In genomic region chr6:109332748-109333147, GRCh38 we compare ENCODE assay signal across 26 cellular contexts. TPM values are rescaled to one million over a fixed set of nuclear protein-coding genes. Genes with fewer than 3 reads are reported as not detected.
DNase-seq lines count a peak whose midpoint lies in the region; ATAC-seq, FAIRE-seq and TF ChIP-seq lines count a peak whose summit lies in the region.
"Had no signal": no experiment of that assay in that cellular context is flagged by ENCODE, and none has a peak within 500 bp of the region (broad histone marks: within the 10 kb centered on the region; RNA-seq: fewer than 3 reads in every experiment).

No MANE protein-coding gene starts in this region.

- H3K9me3 ChIP-seq in HepG2 (ENCODE audit: low read length) (no peaks in the 10 kb centered on the region), upper lobe of right lung (no peaks in the 10 kb centered on the region)
- H3K9me3 ChIP-seq: suprapubic skin had no signal

- no peak overlapping the region for H3K27ac Mint-ChIP-seq in endothelial cell (ENCODE audit: unreplicated experiment)
- H3K27ac Mint-ChIP-seq: mesothelial cell of epicardium, neural progenitor cell had no signal

- H4K20me1 ChIP-seq in HepG2 (ENCODE audit: insufficient read depth, low read length): no peaks in the 10 kb centered on the region

- TF ChIP-seq EP300 in HepG2 (IDR thresholded peaks at IDR 0.05; ENCODE audit: low read depth in 2 of 2, low read length in 2 of 2) (no peak), HepG2 (CRISPR knock-in tag; IDR thresholded peaks at IDR 0.05; ENCODE audit: borderline replicate concordance) (no peak)

- TF ChIP-seq POLR2A in HepG2 (IDR thresholded peaks at IDR 0.05; ENCODE audit: insufficient read depth in 1 of 2, low read depth in 2 of 2, low read length in 2 of 2): no peak

- CTCF ChIA-PET in HepG2 (lab: Yijun Ruan, JAX; ENCODE audit: low intra/inter-chr PET ratio, low total read pairs): no interaction called here

- H3K27me3 Mint-ChIP-seq in endothelial cell (ENCODE audit: unreplicated experiment): peaks cover 5% of the 10 kb centered on the region

- peaks cover 31% of the 10 kb centered on the region for H3K4me1 ChIP-seq in HepG2 (ENCODE audit: insufficient read depth, low read length)
- peaks cover 7% of the 10 kb centered on the region for H3K4me1 ChIP-seq in upper lobe of right lung
- H3K4me1 ChIP-seq: neural progenitor cell, suprapubic skin had no signal

- peak; percentile 67 for ATAC-seq in HepG2
- peak; percentile 66 for ATAC-seq in upper lobe of right lung
- ATAC-seq in HG02981 (IDR thresholded peaks at IDR 0.05; ENCODE audit: unreplicated experiment): no peak

- H2AFZ ChIP-seq in HepG2 (ENCODE audit: low read length): no peak overlapping the region
- H2AFZ ChIP-seq: neural progenitor cell had no signal

- in situ Hi-C loops in HepG2 (cut with HindIII; ENCODE audit: extremely low pct_ligation_motif_present, low pct_unique_long_range_greater_than_20kb): no loop called here

- H3K36me3 ChIP-seq in HepG2 (replicated peaks in 1 of 2; ENCODE audit: control insufficient read depth in 1 of 2, insufficient read depth in 2 of 2, low read length in 2 of 2): no peaks in the 10 kb centered on the region
- H3K36me3 ChIP-seq in upper lobe of right lung: no peaks in the 10 kb centered on the region
- H3K36me3 ChIP-seq: cardiac muscle cell, neural progenitor cell, suprapubic skin had no signal

- peak; percentile 33 for DNase-seq in activated CD8-positive, alpha-beta memory T cell treated with anti-CD3 and anti-CD28 coated beads, Interleukin-2, amount 50 U/mL, for 48 hours
- DNase-seq in activated CD8-positive, alpha-beta memory T cell treated with anti-CD3 and anti-CD28 coated beads for 24 hours: no peak
- DNase-seq in MV-4-11 (lab: John Stamatoyannopoulos, UW): peak; percentile 36
- DNase-seq in HepG2 (ENCODE audit: low spot score): peak; percentile 43
- DNase-seq in upper lobe of right lung: no peak
- no peak for DNase-seq in endothelial cell (ENCODE audit: low spot score)
- DNase-seq in activated effector memory CD4-positive, alpha-beta T cell treated with Interleukin-2 at 50 U/mL for 16 hours: no peak
- DNase-seq: activated gamma-delta T cell; amniotic stem cell; dermis blood vessel endothelial cell; foreskin melanocyte; IMR-90; kidney glomerular epithelial cell; MM.1S; NCI-H1694 treated with DMSO at 0.1 percent for 48 hours; NCI-H345; stimulated activated CD8-positive, alpha-beta memory T cell treated with anti-CD3 and anti-CD28 coated beads, Interleukin-4, amount 100 ng/mL, for 48 hours; T1000 had no signal

- TF ChIP-seq RAD21 in HepG2 (CRISPR knock-in tag; IDR thresholded peaks at IDR 0.05): no peak

- no peaks in the 10 kb centered on the region for H3K9me3 Mint-ChIP-seq in endothelial cell (ENCODE audit: unreplicated experiment)
- H3K9me3 Mint-ChIP-seq: mesothelial cell of epicardium, neural progenitor cell had no signal

- no peaks in the 10 kb centered on the region for H3K36me3 Mint-ChIP-seq in endothelial cell (ENCODE audit: low read depth, unreplicated experiment)
- H3K36me3 Mint-ChIP-seq: neural progenitor cell had no signal

- FAIRE-seq in HepG2 (lab: Jason Lieb, UNC): no peak
- FAIRE-seq: H54 had no signal

- no peak overlapping the region for H3K9ac ChIP-seq in HepG2 (ENCODE audit: insufficient read depth, low read depth, low read length)
- H3K9ac ChIP-seq: neural progenitor cell had no signal

- no peak overlapping the region for H3K4me3 ChIP-seq in HepG2 (replicated peaks in 1 of 3; ENCODE audit: insufficient read depth in 1 of 3, low read depth in 2 of 3, low read length in 3 of 3)
- no peak overlapping the region for H3K4me3 ChIP-seq in upper lobe of right lung
- H3K4me3 ChIP-seq: cardiac muscle cell, neural progenitor cell, suprapubic skin had no signal

- WGBS in HepG2 (ENCODE audit: low lambda C conversion rate): 0% methylated on average over 1 of the region's 2 CpGs

- no peak overlapping the region for H3K27ac ChIP-seq in HepG2 (ENCODE audit: extremely low read length, insufficient read depth, low read length)
- no peak overlapping the region for H3K27ac ChIP-seq in upper lobe of right lung
- H3K27ac ChIP-seq: C4-2B, cardiac muscle cell, epithelial cell of prostate, neural progenitor cell, suprapubic skin had no signal

- POLR2A ChIA-PET in HepG2 (lab: Yijun Ruan, JAX): no interaction called here

- no TSS peak for BruUV-seq in HepG2 (replicated peaks; lab: Mats Ljungman, UMichigan)

- H3K27me3 ChIP-seq in HepG2 (ENCODE audit: control insufficient read depth in 1 of 2, insufficient read depth in 2 of 2, low read length in 2 of 2) (no peaks in the 10 kb centered on the region), upper lobe of right lung (no peaks in the 10 kb centered on the region)
- H3K27me3 ChIP-seq: cardiac muscle cell, neural progenitor cell, suprapubic skin had no signal

- intact Hi-C loops in HepG2 (cut with micrococcal nuclease; ENCODE audit: unreplicated experiment): no loop called here
- intact Hi-C loops in upper lobe of right lung (cut with DNase I): no loop called here

- H3K79me2 ChIP-seq in HepG2 (ENCODE audit: insufficient read depth, low read length): no peaks in the 10 kb centered on the region

- no peak for TF ChIP-seq CTCF in HepG2 (CRISPR knock-in tag; IDR thresholded peaks at IDR 0.05)
- no peak for TF ChIP-seq CTCF in upper lobe of right lung (IDR thresholded peaks at IDR 0.05)
- TF ChIP-seq CTCF in endothelial cell (IDR thresholded peaks at IDR 0.05; ENCODE audit: unreplicated experiment): no peak

- no peak overlapping the region for H3K4me3 Mint-ChIP-seq in endothelial cell (ENCODE audit: unreplicated experiment)
- H3K4me3 Mint-ChIP-seq: mesothelial cell of epicardium, neural progenitor cell had no signal

- H3K4me1 Mint-ChIP-seq in endothelial cell (ENCODE audit: unreplicated experiment): no peaks in the 10 kb centered on the region
- H3K4me1 Mint-ChIP-seq: mesothelial cell of epicardium, neural progenitor cell had no signal

- no peak overlapping the region for H3K4me2 ChIP-seq in HepG2 (ENCODE audit: low read depth, low read length)
- H3K4me2 ChIP-seq: neural progenitor cell had no signal

TF ChIP-seq in HepG2, 621 proteins besides CTCF, POLR2A, EP300 and RAD21 (continues in another document):
- TF ChIP-seq ZNF563 (CRISPR knock-in tag; IDR thresholded peaks at IDR 0.05) (no peak), UBTF (CRISPR knock-in tag; IDR thresholded peaks at IDR 0.05) (no peak), HNF4G (IDR thresholded peaks at IDR 0.05; ENCODE audit: borderline replicate concordance, low read depth, low read length) (peak; percentile 22; the same call in 1 of the 2 replicates), HNF4G (CRISPR knock-in tag; IDR thresholded peaks at IDR 0.05; ENCODE audit: borderline replicate concordance, low read depth) (no peak), ZNF777 (CRISPR knock-in tag; IDR thresholded peaks at IDR 0.05) (no peak), ELF1 (CRISPR knock-in tag; IDR thresholded peaks at IDR 0.05) (peak; percentile 76), GATAD2A (CRISPR knock-in tag; IDR thresholded peaks at IDR 0.05) (no peak)

RNA-seq across cellular contexts. Expression of gene CD164, which starts 49.5 kb away (rescaled TPM):
- total RNA-seq in HepG2 (2016; rRNA removed; fragmentation: Illumina TruSeq; extraction: Trizol) (148 and 222 TPM in 2 replicates), upper lobe of right lung (284 TPM), endothelial cell (ENCODE audit: unreplicated experiment) (220 TPM)
- total RNA-seq in HepG2 (2016; cell fraction: cytosol; rRNA removed; fragmentation: Illumina TruSeq; extraction: Trizol; ENCODE audit: low read depth): 22.2 and 25.0 TPM in 2 replicates
- 152 and 227 TPM in 2 replicates for total RNA-seq in HepG2 (2016; cell fraction: insoluble cytoplasmic fraction; rRNA removed; fragmentation: Illumina TruSeq; extraction: Trizol)
- 57.9 and 68.8 TPM in 2 replicates for total RNA-seq in HepG2 (2016; cell fraction: membrane; rRNA removed; fragmentation: Illumina TruSeq; extraction: Trizol)
- total RNA-seq in HepG2 (2016; cell fraction: nucleus; rRNA removed; fragmentation: Illumina TruSeq; extraction: Trizol): 217 and 244 TPM in 2 replicates
- 257 and 293 TPM in 2 replicates for polyA plus RNA-seq in HepG2 (2011; rRNA removed)
- 113 and 156 TPM in 2 replicates for polyA plus RNA-seq in HepG2 (2011; cell fraction: cytosol; rRNA removed)
- polyA plus RNA-seq in HepG2 (2011; cell fraction: nucleus; rRNA removed): 72.2 and 82.4 TPM in 2 replicates
- 167 and 201 TPM in 2 replicates for polyA plus RNA-seq in HepG2 (2012)
- polyA plus RNA-seq in HepG2 (2016; cell fraction: cytosol; fragmentation: Illumina TruSeq; extraction: Trizol; ENCODE audit: low read depth): 20.0 and 22.1 TPM in 2 replicates
- 148 and 155 TPM in 2 replicates for polyA plus RNA-seq in HepG2 (2016; cell fraction: insoluble cytoplasmic fraction; fragmentation: Illumina TruSeq; extraction: Trizol; ENCODE audit: low read depth)
- polyA plus RNA-seq in HepG2 (2016; cell fraction: membrane; fragmentation: Illumina TruSeq; extraction: Trizol; ENCODE audit: low read depth): 45.6 and 50.4 TPM in 2 replicates
- polyA plus RNA-seq in HepG2 (2016; cell fraction: nucleus; fragmentation: Illumina TruSeq; extraction: Trizol; ENCODE audit: insufficient read depth, low read depth): 320 and 334 TPM in 2 replicates
- polyA minus RNA-seq in HepG2 (2011; rRNA and poly(A)+ RNA removed; ENCODE audit: low replicate concordance): 273 and 666 TPM in 2 replicates
- polyA minus RNA-seq in HepG2 (2011; cell fraction: cytosol; rRNA and poly(A)+ RNA removed): 269 and 278 TPM in 2 replicates
- polyA minus RNA-seq in HepG2 (2011; cell fraction: nucleus; rRNA and poly(A)+ RNA removed): 158 and 165 TPM in 2 replicates

Comparison
In these comparisons a context has a peak if more than half of its experiments do, and no peak if none do; other contexts are left out.
1. DNase-seq: peak in activated CD8-positive, alpha-beta memory T cell treated with anti-CD3 and anti-CD28 coated beads, Interleukin-2, amount 50 U/mL, for 48 hours (single experiment), MV-4-11 (single experiment) and HepG2 (single experiment); none in activated CD8-positive, alpha-beta memory T cell treated with anti-CD3 and anti-CD28 coated beads for 24 hours (single experiment), upper lobe of right lung (single experiment), endothelial cell (single experiment) and activated effector memory CD4-positive, alpha-beta T cell treated with Interleukin-2 at 50 U/mL for 16 hours (single experiment).